Comparison of ENCODE assay signal across 7 cellular contexts in genomic region chr10:80104066-80104926, GRCh38. TPM values are rescaled to one million over a fixed set of nuclear protein-coding genes. Genes with fewer than 3 reads are reported as not detected.
DNase-seq lines count a peak whose midpoint lies in the region; ATAC-seq, FAIRE-seq and TF ChIP-seq lines count a peak whose summit lies in the region.

No MANE protein-coding gene starts in this region.

- no peak overlapping the region for H3K9ac ChIP-seq in H1 (replicated peaks in 1 of 4; ENCODE audit: extremely low read depth in 1 of 4, low read depth in 3 of 4, low read length in 3 of 4)

- no peak overlapping the region for H4K5ac ChIP-seq in H1 (ENCODE audit: insufficient read length, low read depth, low read length)

- WGBS in H1 (ENCODE audit: extremely low coverage in 1 of 2, insufficient coverage in 1 of 2, insufficient read length in 1 of 2, insufficient replicate concordance in 2 of 2, low coverage in 1 of 2, low lambda C conversion rate in 2 of 2, missing lambda C conversion rate in 1 of 2), 2 experiments, result 84% methylated on average over 10 of the region's 10 CpGs; no CpG with 5 or more reads in 1 of the 2 experiments
- 36 to 63% methylated on average over 10 of the region's 10 CpGs for WGBS in thyroid gland, 2 donors

- peak overlapping the region; percentile 82; the same call in 1 of the 2 replicates for H2AFZ ChIP-seq in H1 (ENCODE audit: low read length)

- peak overlapping the region; percentile 95 for H2BK20ac ChIP-seq in H1 (ENCODE audit: low read length)

- CTCF ChIA-PET in H1 (lab: Charles Lee; ENCODE audit: partially characterized antibody), result interaction anchor here (0.6 to 8.4 kb wide), 8 partner anchors 24 to 172 kb away, joined by 3 to 39 read pairs (median 6); no protein-coding TSS in a partner anchor

- no peak overlapping the region; a peak in 1 of 4 replicates for H3K4me2 ChIP-seq in H1 (ENCODE audit: insufficient read depth in 1 of 2, low read depth in 2 of 2, low read length in 2 of 2)

- H4K8ac ChIP-seq in H1 (ENCODE audit: extremely low read depth, insufficient read depth, low read length), result no peak overlapping the region

- H3K14ac ChIP-seq in H1 (ENCODE audit: insufficient read length), result no peak overlapping the region

- H2AK5ac ChIP-seq in H1 (ENCODE audit: low read depth, low read length), result no peak overlapping the region

- H3K36me3 ChIP-seq in H1 (ENCODE audit: control insufficient read depth in 2 of 4, insufficient read depth in 4 of 4, low read length in 3 of 4), result peaks cover 0 to 12% (median 0%) of the 10 kb centered on the region in 4 experiments; a peak in 1 of 8 replicates
- H3K36me3 ChIP-seq in thyroid gland, result no peaks in the 10 kb centered on the region

- TF ChIP-seq POLR2A in H1 (IDR thresholded peaks at IDR 0.05; ENCODE audit: control extremely low read depth in 1 of 2, low read depth in 2 of 2, low read length in 2 of 2) (no peak), thyroid gland (IDR thresholded peaks at IDR 0.05) (no peak)

- FAIRE-seq in H1 (lab: Jason Lieb, UNC), result no peak

- no peaks in the 10 kb centered on the region for H3K79me2 ChIP-seq in H1 (ENCODE audit: control insufficient read depth in 1 of 2, insufficient read depth in 2 of 2, low read length in 2 of 2)

- H3K4me3 ChIP-seq in H1 (ENCODE audit: extremely low read depth in 1 of 4, insufficient read depth in 2 of 4, low read depth in 3 of 4, low read length in 4 of 4) (no peak overlapping the region), thyroid gland (replicated peaks in 1 of 3) (no peak overlapping the region)

- H2BK5ac ChIP-seq in H1 (ENCODE audit: low read depth, low read length), result 0 out of 2 replicates have a peak overlapping the region, but pooled peaks have one; percentile 6

- POLR2A ChIA-PET in H1 (lab: Charles Lee; ENCODE audit: partially characterized antibody), result interaction anchor here (1.1 kb wide), 1 partner anchor 25 kb away, joined by 3 read pairs; no protein-coding TSS in a partner anchor

- intact Hi-C loops in sciatic nerve (cut with DNase I), result no loop called here
- intact Hi-C loops in thyroid gland (cut with DNase I), result no loop called here

- peak overlapping the region; percentile 13 for H2BK120ac ChIP-seq in H1 (replicated peaks; ENCODE audit: low read depth, low read length)

- H3K18ac ChIP-seq in H1 (ENCODE audit: extremely low read depth, low read length), result peak overlapping the region; percentile 10; the same call in 1 of the 2 replicates

- H3K27ac ChIP-seq in H1 (ENCODE audit: low read depth, low read length) (no peak overlapping the region), thyroid gland (peak overlapping the region in 1 of 3 donors; percentile 41)

- H3K27me3 ChIP-seq in H1 (replicated peaks in 1 of 4; ENCODE audit: control insufficient read depth in 3 of 4, extremely low read depth in 1 of 4, insufficient read depth in 3 of 4, low read length in 3 of 4) (no peaks in the 10 kb centered on the region), thyroid gland (no peaks in the 10 kb centered on the region)

- TF ChIP-seq CTCF in H1 (IDR thresholded peaks at IDR 0.05; ENCODE audit: control extremely low read depth in 1 of 3, insufficient read depth in 1 of 3, low read depth in 1 of 3, low read length in 3 of 3) (no peak), thyroid gland (IDR thresholded peaks at IDR 0.05) (no peak)

- no peak overlapping the region for H4K91ac ChIP-seq in H1 (replicated peaks; ENCODE audit: insufficient read length, low read length)

- peaks cover 5 to 29% (median 19%) of the 10 kb centered on the region in 4 experiments; a peak in 6 of 7 replicates for H3K4me1 ChIP-seq in H1 (replicated peaks in 1 of 4; ENCODE audit: control insufficient read depth in 3 of 4, insufficient read depth in 4 of 4, low read length in 3 of 4)
- no peaks in the 10 kb centered on the region for H3K4me1 ChIP-seq in thyroid gland

- no peak overlapping the region for H2BK15ac ChIP-seq in H1 (ENCODE audit: low read length)

- no peak for TF ChIP-seq EP300 in H1 (IDR thresholded peaks at IDR 0.05; ENCODE audit: borderline replicate concordance in 1 of 2, low read depth in 2 of 2, low read length in 2 of 2)

- H3K4ac ChIP-seq in H1 (replicated peaks; ENCODE audit: insufficient read length, low read depth, low read length), result no peak overlapping the region

- H3K9me3 ChIP-seq in H1 (ENCODE audit: insufficient read depth in 2 of 2, low read depth in 1 of 2, low read length in 1 of 2) (peaks cover 15 to 18% of the 10 kb centered on the region in 2 experiments), thyroid gland (no peaks in the 10 kb centered on the region)

- H3K56ac ChIP-seq in H1 (replicated peaks; ENCODE audit: insufficient read length, low read depth, low read length), result no peak overlapping the region

- no peaks in the 10 kb centered on the region for H3K23me2 ChIP-seq in H1 (ENCODE audit: low read depth, low read length)

- ATAC-seq in GM19043 (IDR thresholded peaks at IDR 0.05; ENCODE audit: low read depth, unreplicated experiment) (peak; percentile 95), HG03520 (IDR thresholded peaks at IDR 0.05; ENCODE audit: unreplicated experiment) (peak; percentile 98), sciatic nerve (peak; percentile 82)

- no peak for TF ChIP-seq RAD21 in H1 (IDR thresholded peaks at IDR 0.05 in 1 of 2, conservative IDR thresholded peaks at IDR 0.05 in 1 of 2; ENCODE audit: low read depth in 2 of 2, low read length in 2 of 2)

- no peak overlapping the region for H3K23ac ChIP-seq in H1 (ENCODE audit: insufficient read length)

- H2BK12ac ChIP-seq in H1 (ENCODE audit: low read depth, low read length), result peak overlapping the region; percentile 4; the same call in 1 of the 2 replicates

- DNase-seq in H1 (ENCODE audit: low read depth in 1 of 2, low spot score in 2 of 2) (no peak), sciatic nerve (ENCODE audit: low spot score) (no peak), hippocampal formation (lab: John Stamatoyannopoulos, UW) (no peak), NCI-H187 (lab: John Stamatoyannopoulos, UW) (no peak), thyroid gland (no peak)

- H4K20me1 ChIP-seq in H1 (replicated peaks in 1 of 2; ENCODE audit: control insufficient read depth in 1 of 2, insufficient read depth in 2 of 2, low read length in 2 of 2), result no peaks in the 10 kb centered on the region

- H3K79me1 ChIP-seq in H1 (ENCODE audit: low read depth, low read length), result no peaks in the 10 kb centered on the region

TF ChIP-seq in H1, 55 proteins besides CTCF, POLR2A, EP300 and RAD21:
- no peak for TF ChIP-seq RXRA (IDR thresholded peaks at IDR 0.05; ENCODE audit: insufficient read depth, low read depth, low read length)
- TF ChIP-seq PHF8 (conservative IDR thresholded peaks at IDR 0.05; ENCODE audit: low read depth, low read length), result no peak
- no peak for TF ChIP-seq GTF2F1 (IDR thresholded peaks at IDR 0.05; ENCODE audit: borderline replicate concordance, low read depth, low read length)
- no peak for TF ChIP-seq KDM4A (IDR thresholded peaks at IDR 0.05; ENCODE audit: low read depth, low read length, severe bottlenecking)
- TF ChIP-seq BACH1 (IDR thresholded peaks at IDR 0.05; ENCODE audit: low read length), result no peak
- no peak for TF ChIP-seq ASH2L (IDR thresholded peaks at IDR 0.05; ENCODE audit: low read length)

RNA-seq across cellular contexts. Expression of gene TMEM254, which starts 25.8 kb away (rescaled TPM):
- 26.4 and 26.9 TPM in 2 replicates for total RNA-seq in H1 (2021; fragmentation: NEBNext Ultra II Directional; extraction: Animal tissue kit (Norgen Biotek cat#: 25700))
- polyA plus RNA-seq in H1 (2011; rRNA removed), result 38.7 and 61.2 TPM in 2 replicates
- 44.4 TPM for polyA plus RNA-seq in H1 (2011; cell fraction: cytosol; rRNA removed)
- 19.8 TPM for polyA plus RNA-seq in H1 (2011; cell fraction: nucleus; rRNA removed)
- polyA plus RNA-seq in H1 (2012, experiment 1 of 2), result 24.4 to 32.5 TPM (median 27.6 TPM) in 4 replicates
- polyA plus RNA-seq in H1 (2012, experiment 2 of 2), result 17.7 TPM
- polyA plus RNA-seq in H1 (2013, experiment 1 of 2), result 32.6 TPM
- 39.2 TPM for polyA plus RNA-seq in H1 (2013, experiment 2 of 2)
- 39.0 and 53.2 TPM in 2 replicates for polyA minus RNA-seq in H1 (2011; rRNA and poly(A)+ RNA removed)
- 12.3 TPM for polyA minus RNA-seq in H1 (2011; cell fraction: cytosol; rRNA and poly(A)+ RNA removed)
- polyA minus RNA-seq in H1 (2011; cell fraction: nucleus; rRNA and poly(A)+ RNA removed), result 13.1 TPM
- total RNA-seq in sciatic nerve, result 13.6 TPM
- total RNA-seq in thyroid gland, result 10 to 100 TPM; 12.2 to 25.0 (median 19.8) TPM

RNA-seq across cellular contexts. Expression of gene PLAC9, which starts 28.2 kb away (rescaled TPM):
- total RNA-seq in H1 (2021; fragmentation: NEBNext Ultra II Directional; extraction: Animal tissue kit (Norgen Biotek cat#: 25700)), result 12.4 and 16.7 TPM in 2 replicates
- 8.4 and 12.9 TPM in 2 replicates for polyA plus RNA-seq in H1 (2011; rRNA removed)
- 7.4 TPM for polyA plus RNA-seq in H1 (2011; cell fraction: cytosol; rRNA removed)
- 9.3 TPM for polyA plus RNA-seq in H1 (2011; cell fraction: nucleus; rRNA removed)
- 8.1 to 17.1 TPM (median 14.4 TPM) in 4 replicates for polyA plus RNA-seq in H1 (2012, experiment 1 of 2)
- polyA plus RNA-seq in H1 (2012, experiment 2 of 2), result 16.4 TPM
- 10.9 TPM for polyA plus RNA-seq in H1 (2013, experiment 1 of 2)
- polyA plus RNA-seq in H1 (2013, experiment 2 of 2), result 10.9 TPM
- 1.2 and 1.8 TPM in 2 replicates for polyA minus RNA-seq in H1 (2011; rRNA and poly(A)+ RNA removed)
- 3.3 TPM for polyA minus RNA-seq in H1 (2011; cell fraction: cytosol; rRNA and poly(A)+ RNA removed)
- 2.9 TPM for polyA minus RNA-seq in H1 (2011; cell fraction: nucleus; rRNA and poly(A)+ RNA removed)
- total RNA-seq in sciatic nerve (103 TPM), thyroid gland (10 to 100 TPM in 3 of 4 donors, 1 to 10 TPM in 1; 5.5 to 65.6 (median 33.6) TPM)
